In the genomic region with DNA sequence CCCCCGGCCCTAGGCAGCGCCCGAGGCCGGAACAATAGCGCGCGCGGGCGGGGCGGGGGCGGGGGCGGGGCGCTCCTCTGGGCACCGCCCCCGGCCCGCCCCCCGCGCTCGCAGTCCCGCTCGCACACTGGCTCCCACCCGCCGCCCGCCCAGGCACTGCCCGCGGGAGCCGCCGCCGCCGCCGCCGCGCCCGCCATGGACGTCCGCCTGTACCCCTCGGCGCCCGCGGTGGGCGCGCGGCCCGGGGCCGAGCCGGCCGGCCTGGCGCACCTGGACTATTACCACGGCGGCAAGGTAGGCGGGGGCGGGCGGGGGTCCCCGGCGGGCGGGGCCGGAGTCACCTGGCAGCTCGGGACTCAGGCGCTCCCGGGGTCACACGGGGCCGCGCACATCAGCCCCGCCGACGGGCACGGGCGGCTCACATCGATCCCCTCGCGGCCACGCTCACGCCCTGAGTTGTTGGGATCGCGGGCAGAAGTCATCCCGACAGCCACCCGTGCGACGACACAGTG, we compare ENCODE assay signal across 8 cellular contexts. TPM values are rescaled to one million over a fixed set of nuclear protein-coding genes. Genes with fewer than 3 reads are reported as not detected.
DNase-seq lines count a peak whose midpoint lies in the region; ATAC-seq, FAIRE-seq and TF ChIP-seq lines count a peak whose summit lies in the region.

A gene with protein sequence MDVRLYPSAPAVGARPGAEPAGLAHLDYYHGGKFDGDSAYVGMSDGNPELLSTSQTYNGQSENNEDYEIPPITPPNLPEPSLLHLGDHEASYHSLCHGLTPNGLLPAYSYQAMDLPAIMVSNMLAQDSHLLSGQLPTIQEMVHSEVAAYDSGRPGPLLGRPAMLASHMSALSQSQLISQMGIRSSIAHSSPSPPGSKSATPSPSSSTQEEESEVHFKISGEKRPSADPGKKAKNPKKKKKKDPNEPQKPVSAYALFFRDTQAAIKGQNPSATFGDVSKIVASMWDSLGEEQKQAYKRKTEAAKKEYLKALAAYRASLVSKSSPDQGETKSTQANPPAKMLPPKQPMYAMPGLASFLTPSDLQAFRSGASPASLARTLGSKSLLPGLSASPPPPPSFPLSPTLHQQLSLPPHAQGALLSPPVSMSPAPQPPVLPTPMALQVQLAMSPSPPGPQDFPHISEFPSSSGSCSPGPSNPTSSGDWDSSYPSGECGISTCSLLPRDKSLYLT (plus strand): TSS at position 156 of the 512 bp plus-strand sequence. CDS start 40 bp downstream, at position 196.

- H2AFZ ChIP-seq in HepG2 (ENCODE audit: low read length): no peak within 1 kb of the TSS

- no peak for TF ChIP-seq CTCF in HepG2 (CRISPR knock-in tag; IDR thresholded peaks at IDR 0.05)

- H3K27me3 ChIP-seq in HUES6 (ENCODE audit: control insufficient read depth, insufficient read depth, low read length): peaks cover 47% of the 10 kb centered on the region
- H3K27me3 ChIP-seq in HepG2 (ENCODE audit: control insufficient read depth in 1 of 2, insufficient read depth in 2 of 2, low read length in 2 of 2): peaks cover 2 to 25% of the 10 kb centered on the region in 2 experiments; a peak in 4 of 5 replicates
- H3K27me3 ChIP-seq in stomach smooth muscle (ENCODE audit: control insufficient read depth in 1 of 2, insufficient read depth in 2 of 2, low read length in 2 of 2): peaks cover 19 to 41% of the 10 kb centered on the region in 2 donors

- peak; percentile 47 for DNase-seq in stimulated activated CD4-positive, alpha-beta T cell treated with anti-CD3 and anti-CD28 coated beads, Interleukin-12 subunit alpha, Interleukin-12 subunit beta, amount 100 ng/mL, for 4 hours
- DNase-seq in stimulated activated CD4-positive, alpha-beta T cell treated with anti-CD3 and anti-CD28 coated beads, Interleukin-1b, Interleukin-23, amount 100 ng/mL, for 48 hours: no peak
- DNase-seq in T-helper 9 cell: peak; percentile 25
- DNase-seq in central memory CD4-positive, alpha-beta T cell: peak; percentile 17
- DNase-seq in HepG2 (ENCODE audit: low spot score): no peak
- no peak for DNase-seq in SK-N-DZ (ENCODE audit: low spot score)

- intact Hi-C loops in HepG2 (cut with micrococcal nuclease; ENCODE audit: unreplicated experiment): no loop called here

- H3K4me2 ChIP-seq in HepG2 (ENCODE audit: low read depth, low read length): no peak within 1 kb of the TSS

- in situ Hi-C loops in HepG2 (cut with HindIII; ENCODE audit: extremely low pct_ligation_motif_present, low pct_unique_long_range_greater_than_20kb): no loop called here

- POLR2A ChIA-PET in HepG2 (lab: Yijun Ruan, JAX): no interaction called here

- H3K36me3 ChIP-seq in HUES6 (ENCODE audit: control insufficient read depth, insufficient read depth, low read length) (no peaks in the 10 kb centered on the region), HepG2 (replicated peaks in 1 of 2; ENCODE audit: control insufficient read depth in 1 of 2, insufficient read depth in 2 of 2, low read length in 2 of 2) (no peaks in the 10 kb centered on the region), stomach smooth muscle (ENCODE audit: control insufficient read depth in 2 of 2, insufficient read depth in 2 of 2, low read length in 2 of 2) (no peaks in the 10 kb centered on the region)

- H3K4me3 ChIP-seq in HUES6 (ENCODE audit: low read depth, low read length) (peak within 1 kb of the TSS; percentile 74), HepG2 (replicated peaks in 1 of 3; ENCODE audit: insufficient read depth in 1 of 3, low read depth in 2 of 3, low read length in 3 of 3) (no peak within 1 kb of the TSS), stomach smooth muscle (ENCODE audit: low read length in 2 of 2) (peak within 1 kb of the TSS; percentile 49 to 67)

- no peaks in the 10 kb centered on the region for H4K20me1 ChIP-seq in HepG2 (ENCODE audit: insufficient read depth, low read length)

- no TSS peak for BruUV-seq in HepG2 (replicated peaks; lab: Mats Ljungman, UMichigan)

- WGBS in HepG2 (ENCODE audit: low lambda C conversion rate): 50% methylated on average over 6 of the region's 79 CpGs

- TF ChIP-seq POLR2A in HepG2 (IDR thresholded peaks at IDR 0.05; ENCODE audit: insufficient read depth in 1 of 2, low read depth in 2 of 2, low read length in 2 of 2): no peak

- peak; percentile 27 for ATAC-seq in HepG2

- FAIRE-seq in HepG2 (lab: Jason Lieb, UNC): no peak

- CTCF ChIA-PET in HepG2 (lab: Yijun Ruan, JAX; ENCODE audit: low intra/inter-chr PET ratio, low total read pairs): no interaction called here

- H3K4me1 ChIP-seq in HUES6 (ENCODE audit: control insufficient read depth, insufficient read depth, low read length) (peaks cover 9% of the 10 kb centered on the region), HepG2 (ENCODE audit: insufficient read depth, low read length) (no peaks in the 10 kb centered on the region), stomach smooth muscle (ENCODE audit: control insufficient read depth, insufficient read depth, low read length) (peaks cover 12% of the 10 kb centered on the region)

- H3K79me2 ChIP-seq in HepG2 (ENCODE audit: insufficient read depth, low read length): no peaks in the 10 kb centered on the region

- no peaks in the 10 kb centered on the region for H3K9me3 ChIP-seq in HUES6 (ENCODE audit: control insufficient read depth, insufficient read depth, low read depth, low read length)
- peaks cover 25% of the 10 kb centered on the region for H3K9me3 ChIP-seq in HepG2 (ENCODE audit: low read length)
- H3K9me3 ChIP-seq in stomach smooth muscle (ENCODE audit: control insufficient read depth in 2 of 2, low read length in 2 of 2): peaks cover 10 to 12% of the 10 kb centered on the region in 2 donors

- H3K27ac ChIP-seq in HUES6 (ENCODE audit: low read depth, low read length): no peak within 1 kb of the TSS
- H3K27ac ChIP-seq in HepG2 (ENCODE audit: extremely low read length, insufficient read depth, low read length): no peak within 1 kb of the TSS
- no peak within 1 kb of the TSS for H3K27ac ChIP-seq in stomach smooth muscle (ENCODE audit: low read length)

- H3K9ac ChIP-seq in HUES6 (ENCODE audit: low read length): peak within 1 kb of the TSS; percentile 29
- H3K9ac ChIP-seq in HepG2 (ENCODE audit: insufficient read depth, low read depth, low read length): no peak within 1 kb of the TSS
- H3K9ac ChIP-seq in stomach smooth muscle (ENCODE audit: low read length in 2 of 2): peak within 1 kb of the TSS in 1 of 2 donors; percentile 15

- no peak for TF ChIP-seq RAD21 in HepG2 (CRISPR knock-in tag; IDR thresholded peaks at IDR 0.05)

- TF ChIP-seq EP300 in HepG2 (IDR thresholded peaks at IDR 0.05; ENCODE audit: low read depth in 2 of 2, low read length in 2 of 2) (no peak), HepG2 (CRISPR knock-in tag; IDR thresholded peaks at IDR 0.05; ENCODE audit: borderline replicate concordance) (no peak)

TF ChIP-seq in HepG2, 621 proteins besides CTCF, POLR2A, EP300 and RAD21 (continues in another document):
- TF ChIP-seq RFXAP (CRISPR knock-in tag; IDR thresholded peaks at IDR 0.05; ENCODE audit: borderline replicate concordance): no peak
- no peak for TF ChIP-seq TBX3 (IDR thresholded peaks at IDR 0.05; ENCODE audit: borderline replicate concordance)
- TF ChIP-seq, protein P1, sequence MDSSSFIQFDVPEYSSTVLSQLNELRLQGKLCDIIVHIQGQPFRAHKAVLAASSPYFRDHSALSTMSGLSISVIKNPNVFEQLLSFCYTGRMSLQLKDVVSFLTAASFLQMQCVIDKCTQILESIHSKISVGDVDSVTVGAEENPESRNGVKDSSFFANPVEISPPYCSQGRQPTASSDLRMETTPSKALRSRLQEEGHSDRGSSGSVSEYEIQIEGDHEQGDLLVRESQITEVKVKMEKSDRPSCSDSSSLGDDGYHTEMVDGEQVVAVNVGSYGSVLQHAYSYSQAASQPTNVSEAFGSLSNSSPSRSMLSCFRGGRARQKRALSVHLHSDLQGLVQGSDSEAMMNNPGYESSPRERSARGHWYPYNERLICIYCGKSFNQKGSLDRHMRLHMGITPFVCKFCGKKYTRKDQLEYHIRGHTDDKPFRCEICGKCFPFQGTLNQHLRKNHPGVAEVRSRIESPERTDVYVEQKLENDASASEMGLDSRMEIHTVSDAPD (CRISPR knock-in tag; IDR thresholded peaks at IDR 0.05): no peak
- TF ChIP-seq ZZZ3 (CRISPR knock-in tag; IDR thresholded peaks at IDR 0.05; ENCODE audit: borderline replicate concordance): no peak
- TF ChIP-seq HNRNPUL1 (IDR thresholded peaks at IDR 0.05; ENCODE audit: low read depth, low read length): no peak

RNA-seq across cellular contexts. Expression of the gene that starts here (rescaled TPM):
- not detected in 2 replicates for total RNA-seq in HepG2 (2016; rRNA removed; fragmentation: Illumina TruSeq; extraction: Trizol)
- total RNA-seq in HepG2 (2016; cell fraction: cytosol; rRNA removed; fragmentation: Illumina TruSeq; extraction: Trizol; ENCODE audit: low read depth): not detected in 2 replicates
- total RNA-seq in HepG2 (2016; cell fraction: insoluble cytoplasmic fraction; rRNA removed; fragmentation: Illumina TruSeq; extraction: Trizol): not detected in 2 replicates
- total RNA-seq in HepG2 (2016; cell fraction: membrane; rRNA removed; fragmentation: Illumina TruSeq; extraction: Trizol): not detected in 2 replicates
- not detected in 2 replicates for total RNA-seq in HepG2 (2016; cell fraction: nucleus; rRNA removed; fragmentation: Illumina TruSeq; extraction: Trizol)
- polyA plus RNA-seq in HepG2 (2011; rRNA removed): not detected in 2 replicates
- not detected in 2 replicates for polyA plus RNA-seq in HepG2 (2011; cell fraction: cytosol; rRNA removed)
- polyA plus RNA-seq in HepG2 (2011; cell fraction: nucleus; rRNA removed): not detected in 2 replicates
- polyA plus RNA-seq in HepG2 (2012): not detected in 2 replicates
- not detected in 2 replicates for polyA plus RNA-seq in HepG2 (2016; cell fraction: cytosol; fragmentation: Illumina TruSeq; extraction: Trizol; ENCODE audit: low read depth)
- polyA plus RNA-seq in HepG2 (2016; cell fraction: insoluble cytoplasmic fraction; fragmentation: Illumina TruSeq; extraction: Trizol; ENCODE audit: low read depth): not detected in 2 replicates
- not detected in 2 replicates for polyA plus RNA-seq in HepG2 (2016; cell fraction: membrane; fragmentation: Illumina TruSeq; extraction: Trizol; ENCODE audit: low read depth)
- polyA plus RNA-seq in HepG2 (2016; cell fraction: nucleus; fragmentation: Illumina TruSeq; extraction: Trizol; ENCODE audit: insufficient read depth, low read depth): not detected in 2 replicates
- polyA minus RNA-seq in HepG2 (2011; rRNA and poly(A)+ RNA removed; ENCODE audit: low replicate concordance): 0.40 TPM in 1 of 2 replicates, not detected in the other
- not detected in 2 replicates for polyA minus RNA-seq in HepG2 (2011; cell fraction: cytosol; rRNA and poly(A)+ RNA removed)
- not detected in 2 replicates for polyA minus RNA-seq in HepG2 (2011; cell fraction: nucleus; rRNA and poly(A)+ RNA removed)
- 0.36 and 0.77 TPM in 2 replicates for polyA plus RNA-seq in SK-N-DZ (2014; cell fraction: cytosol; rRNA removed)
- 0.11 and 0.55 TPM in 2 replicates for polyA plus RNA-seq in SK-N-DZ (2014; cell fraction: nucleus; rRNA removed)

Comparison
In these comparisons a context has a peak if more than half of its experiments do, and no peak if none do; other contexts are left out.
1. DNase-seq: peak in stimulated activated CD4-positive, alpha-beta T cell treated with anti-CD3 and anti-CD28 coated beads, Interleukin-12 subunit alpha, Interleukin-12 subunit beta, amount 100 ng/mL, for 4 hours (single experiment), T-helper 9 cell (single experiment) and central memory CD4-positive, alpha-beta T cell (single experiment); none in stimulated activated CD4-positive, alpha-beta T cell treated with anti-CD3 and anti-CD28 coated beads, Interleukin-1b, Interleukin-23, amount 100 ng/mL, for 48 hours (single experiment), HepG2 (single experiment) and SK-N-DZ (single experiment).
2. Peak in ATAC-seq in HepG2; RNA of the gene not detected or under 1 TPM.
3. H3K4me3 ChIP-seq: peak in HUES6 (single experiment) and stomach smooth muscle (2 of 2); none in HepG2 (0 of 3).